ENCODE assay signal across 11 cellular contexts in genomic region chr12:119720349-119720748, GRCh38.
"Had no signal": no experiment of that assay in that cellular context is flagged by ENCODE, and none has a peak within 500 bp of the region (broad histone marks: within the 10 kb centered on the region; RNA-seq: fewer than 3 reads in every experiment).

No MANE protein-coding gene starts in this region.

- H3K9me3 ChIP-seq: HAP-1 had no signal

- H3K4me3 ChIP-seq: GM23248, GM23338, HAP-1 had no signal

- H3K4me2 ChIP-seq: GM23338 had no signal

- FAIRE-seq: H1, H54 had no signal

- ATAC-seq: GM23338, HCT116 had no signal

- H2AFZ ChIP-seq: GM23248, GM23338 had no signal

- H3K27ac ChIP-seq: GM23248 had no signal

- H3K9ac ChIP-seq: GM23248 had no signal

- DNase-seq: GM23248, GOT3, H7, H9, HCEC 1CT, HFFc6 had no signal

- H3K4me1 ChIP-seq: HAP-1 had no signal
